In genomic region chr15:22979069-22979698, GRCh38 we compare ENCODE assay signal across 8 cellular contexts. TPM values are rescaled to one million over a fixed set of nuclear protein-coding genes. Genes with fewer than 3 reads are reported as not detected.
DNase-seq lines count a peak whose midpoint lies in the region; ATAC-seq, FAIRE-seq and TF ChIP-seq lines count a peak whose summit lies in the region.

No MANE protein-coding gene starts in this region.

- peak overlapping the region; percentile 8 for H4K91ac ChIP-seq in H1 (replicated peaks; ENCODE audit: insufficient read length, low read length)

- no peak overlapping the region for H3K14ac ChIP-seq in H1 (ENCODE audit: insufficient read length)

- peak; percentile 46 for ATAC-seq in GM21619 (IDR thresholded peaks at IDR 0.05; ENCODE audit: unreplicated experiment)

- in situ Hi-C loops in G401 (cut with HindIII; ENCODE audit: low sequenced_read_pairs) = no loop called here

- H3K4me3 ChIP-seq in Jurkat, Clone E6-1 (ENCODE audit: low read length) = peak overlapping the region; percentile 77
- H3K4me3 ChIP-seq in H1 (ENCODE audit: extremely low read depth in 1 of 4, insufficient read depth in 2 of 4, low read depth in 3 of 4, low read length in 4 of 4) (peak overlapping the region; percentile 77 to 95 (median 88)), mesodermal cell (ENCODE audit: extremely low read depth, insufficient read depth, low read length, poor library complexity, severe bottlenecking) (peak overlapping the region; percentile 85), stomach smooth muscle (ENCODE audit: low read length in 2 of 2) (peak overlapping the region; percentile 91 to 96)

- TF ChIP-seq RAD21 in H1 (IDR thresholded peaks at IDR 0.05 in 1 of 2, conservative IDR thresholded peaks at IDR 0.05 in 1 of 2; ENCODE audit: low read depth in 2 of 2, low read length in 2 of 2) = no peak

- TF ChIP-seq EP300 in H1 (IDR thresholded peaks at IDR 0.05; ENCODE audit: borderline replicate concordance in 1 of 2, low read depth in 2 of 2, low read length in 2 of 2) = no peak

- peaks cover 0 to 17% of the 10 kb centered on the region in 2 experiments; a peak in 2 of 4 replicates for H3K79me2 ChIP-seq in H1 (ENCODE audit: control insufficient read depth in 1 of 2, insufficient read depth in 2 of 2, low read length in 2 of 2)

- no peak overlapping the region; the same call in 1 of the 2 replicates for H2AK5ac ChIP-seq in H1 (ENCODE audit: low read depth, low read length)

- peaks cover 4% of the 10 kb centered on the region; the same call in 1 of the 2 replicates for H3K79me1 ChIP-seq in H1 (ENCODE audit: low read depth, low read length)

- H3K4me2 ChIP-seq in H1 (ENCODE audit: insufficient read depth in 1 of 2, low read depth in 2 of 2, low read length in 2 of 2) = peak overlapping the region; percentile 95 to 96

- H3K56ac ChIP-seq in H1 (replicated peaks; ENCODE audit: insufficient read length, low read depth, low read length) = peak overlapping the region; percentile 10

- no peaks in the 10 kb centered on the region for H3K36me3 ChIP-seq in H1 (ENCODE audit: control insufficient read depth in 2 of 4, insufficient read depth in 4 of 4, low read length in 3 of 4)
- H3K36me3 ChIP-seq in mesodermal cell (ENCODE audit: control insufficient read depth, insufficient read depth, low read length) = peaks cover 5% of the 10 kb centered on the region
- H3K36me3 ChIP-seq in stomach smooth muscle (ENCODE audit: control insufficient read depth in 2 of 2, insufficient read depth in 2 of 2, low read length in 2 of 2) = no peaks in the 10 kb centered on the region

- peaks cover 4 to 13% of the 10 kb centered on the region in 2 experiments for H4K20me1 ChIP-seq in H1 (replicated peaks in 1 of 2; ENCODE audit: control insufficient read depth in 1 of 2, insufficient read depth in 2 of 2, low read length in 2 of 2)

- FAIRE-seq in H1 (lab: Jason Lieb, UNC) = no peak

- DNase-seq in G401 (ENCODE audit: low spot score) (peak; percentile 42), H1 (ENCODE audit: low read depth in 1 of 2, low spot score in 2 of 2) (peak in 1 of 2 experiments; percentile 69), NCI-H2171 treated with DMSO at 0.1 percent for 48 hours (lab: John Stamatoyannopoulos, UW) (no peak)
- no peak for DNase-seq in Jurkat, Clone E6-1 (ENCODE audit: low read depth, low spot score)
- peak; percentile 33 for DNase-seq in activated CD4-positive, CD25-positive, alpha-beta regulatory T cell treated with anti-CD3 and anti-CD28 coated beads, Interleukin-2, amount 50 U/mL, for 72 hours

- H2BK15ac ChIP-seq in H1 (ENCODE audit: low read length) = no peak overlapping the region

- no peak for TF ChIP-seq POLR2A in H1 (IDR thresholded peaks at IDR 0.05; ENCODE audit: control extremely low read depth in 1 of 2, low read depth in 2 of 2, low read length in 2 of 2)

- H3K4me1 ChIP-seq in H1 (replicated peaks in 1 of 4; ENCODE audit: control insufficient read depth in 3 of 4, insufficient read depth in 4 of 4, low read length in 3 of 4) (peaks cover 0 to 5% (median 1%) of the 10 kb centered on the region in 4 experiments; a peak in 3 of 7 replicates), mesodermal cell (ENCODE audit: control insufficient read depth, insufficient read depth, low read length, poor library complexity, severe bottlenecking) (peaks cover 14% of the 10 kb centered on the region), stomach smooth muscle (ENCODE audit: control insufficient read depth, insufficient read depth, low read length) (peaks cover 14% of the 10 kb centered on the region)

- WGBS in H1 (ENCODE audit: extremely low coverage in 1 of 2, insufficient coverage in 1 of 2, insufficient read length in 1 of 2, insufficient replicate concordance in 2 of 2, low coverage in 1 of 2, low lambda C conversion rate in 2 of 2, missing lambda C conversion rate in 1 of 2), 2 experiments = 3% methylated on average over 50 of the region's 54 CpGs; no CpG with 5 or more reads in 1 of the 2 experiments
- WGBS in mesodermal cell (ENCODE audit: insufficient coverage in 2 of 2), 2 experiments = 0 to 1% methylated on average over 47 to 54 of the region's 54 CpGs

- H3K4ac ChIP-seq in H1 (replicated peaks; ENCODE audit: insufficient read length, low read depth, low read length) = no peak overlapping the region

- H3K18ac ChIP-seq in H1 (ENCODE audit: extremely low read depth, low read length) = peak overlapping the region; percentile 32; the same call in 1 of the 2 replicates

- H2BK12ac ChIP-seq in H1 (ENCODE audit: low read depth, low read length) = no peak overlapping the region

- peak overlapping the region; percentile 67; the same call in 1 of the 2 replicates for H2AFZ ChIP-seq in H1 (ENCODE audit: low read length)

- H3K27me3 ChIP-seq in H1 (replicated peaks in 1 of 4; ENCODE audit: control insufficient read depth in 3 of 4, extremely low read depth in 1 of 4, insufficient read depth in 3 of 4, low read length in 3 of 4) (peaks cover 2 to 33% (median 21%) of the 10 kb centered on the region in 4 experiments), stomach smooth muscle (ENCODE audit: control insufficient read depth in 1 of 2, insufficient read depth in 2 of 2, low read length in 2 of 2) (no peaks in the 10 kb centered on the region)

- no peak overlapping the region for H3K23ac ChIP-seq in H1 (ENCODE audit: insufficient read length)

- TF ChIP-seq CTCF in H1 (IDR thresholded peaks at IDR 0.05; ENCODE audit: control extremely low read depth in 1 of 3, insufficient read depth in 1 of 3, low read depth in 1 of 3, low read length in 3 of 3) = no peak

- H2BK20ac ChIP-seq in H1 (ENCODE audit: low read length) = no peak overlapping the region

- H3K27ac ChIP-seq in H1 (ENCODE audit: low read depth, low read length) (no peak overlapping the region), mesodermal cell (ENCODE audit: low read depth, low read length, severe bottlenecking) (peak overlapping the region; percentile 66), stomach smooth muscle (ENCODE audit: low read length) (peak overlapping the region; percentile 53)

- no peak overlapping the region for H2BK5ac ChIP-seq in H1 (ENCODE audit: low read depth, low read length)

- CTCF ChIA-PET in H1 (lab: Charles Lee; ENCODE audit: partially characterized antibody) = interaction anchor here (1.3 kb wide), 1 partner anchor 54 kb away, joined by 3 read pairs; no protein-coding TSS in a partner anchor

- H3K9ac ChIP-seq in H1 (replicated peaks in 1 of 4; ENCODE audit: extremely low read depth in 1 of 4, low read depth in 3 of 4, low read length in 3 of 4) = peak overlapping the region in 3 of 4 experiments; percentile 46 to 71 (median 66); a peak in 5 of 7 replicates
- H3K9ac ChIP-seq in stomach smooth muscle (ENCODE audit: low read length in 2 of 2) = peak overlapping the region; percentile 65 to 69

- H4K5ac ChIP-seq in H1 (ENCODE audit: insufficient read length, low read depth, low read length) = no peak overlapping the region

- POLR2A ChIA-PET in H1 (lab: Charles Lee; ENCODE audit: partially characterized antibody) = interaction anchor here (0.6 to 2.3 kb wide), 11 partner anchors 11 to 145 kb away, joined by 3 to 7 read pairs (median 3); partner anchors contain the start of gene TUBGCP5

- H3K9me3 ChIP-seq in H1 (ENCODE audit: insufficient read depth in 2 of 2, low read depth in 1 of 2, low read length in 1 of 2) (no peaks in the 10 kb centered on the region), mesodermal cell (ENCODE audit: control insufficient read depth, low read length) (no peaks in the 10 kb centered on the region), stomach smooth muscle (ENCODE audit: control insufficient read depth in 2 of 2, low read length in 2 of 2) (no peaks in the 10 kb centered on the region)

- no peak overlapping the region for H2BK120ac ChIP-seq in H1 (replicated peaks; ENCODE audit: low read depth, low read length)

- peaks cover 14% of the 10 kb centered on the region for H3K23me2 ChIP-seq in H1 (ENCODE audit: low read depth, low read length)

- H4K8ac ChIP-seq in H1 (ENCODE audit: extremely low read depth, insufficient read depth, low read length) = peak overlapping the region; percentile 62

TF ChIP-seq in H1, 55 proteins besides CTCF, POLR2A, EP300 and RAD21 (continues in another document):
- TF ChIP-seq CTBP2 (IDR thresholded peaks at IDR 0.05; ENCODE audit: borderline replicate concordance, insufficient read depth, insufficient read length, low read length) (no peak), BCL11A (IDR thresholded peaks at IDR 0.05; ENCODE audit: low read depth in 2 of 2, low read length in 2 of 2) (no peak), KDM5A (IDR thresholded peaks at IDR 0.05; ENCODE audit: low read length) (no peak), TAF7 (optimal IDR thresholded peaks at IDR 0.05; ENCODE audit: borderline replicate concordance, low read depth, low read length) (no peak), POU5F1 (IDR thresholded peaks at IDR 0.05; ENCODE audit: low read depth, low read length) (no peak), SUZ12 (IDR thresholded peaks at IDR 0.05; ENCODE audit: low read length) (peak; percentile 60; the same call in 1 of the 2 replicates), CBX8 (IDR thresholded peaks at IDR 0.05; ENCODE audit: borderline replicate concordance, low read depth, low read length) (no peak), FOSL1 (IDR thresholded peaks at IDR 0.05; ENCODE audit: insufficient read depth, low read depth, low read length) (no peak), KDM4A (IDR thresholded peaks at IDR 0.05; ENCODE audit: low read depth, low read length, severe bottlenecking) (peak; percentile 39), CEBPB (IDR thresholded peaks at IDR 0.05; ENCODE audit: low read depth, low read length) (no peak), SIN3A (conservative IDR thresholded peaks at IDR 0.05 in 1 of 2, IDR thresholded peaks at IDR 0.05 in 1 of 2; ENCODE audit: low read depth in 1 of 2, low read length in 2 of 2) (0 out of 4 replicates have a peak, but pooled peaks of 1 of the 2 experiments have one; percentile 65), TBP (IDR thresholded peaks at IDR 0.05; ENCODE audit: low read depth, low read length) (no peak), JUN (IDR thresholded peaks at IDR 0.05; ENCODE audit: low read depth, low read length) (no peak)

RNA-seq across cellular contexts. Expression of gene CYFIP1, which starts 1.0 kb away (rescaled TPM):
- total RNA-seq in G401 (2014; rRNA removed; shearing (Covaris generic)) = 76.1 and 101 TPM in 2 replicates
- polyA plus RNA-seq in Jurkat, Clone E6-1 (2012; ENCODE audit: insufficient read depth, insufficient read length) = 46.5 TPM
- total RNA-seq in H1 (2021; fragmentation: NEBNext Ultra II Directional; extraction: Animal tissue kit (Norgen Biotek cat#: 25700)) = 81.7 and 82.2 TPM in 2 replicates
- polyA plus RNA-seq in H1 (2011; rRNA removed) = 38.6 and 49.8 TPM in 2 replicates
- 39.1 TPM for polyA plus RNA-seq in H1 (2011; cell fraction: cytosol; rRNA removed)
- polyA plus RNA-seq in H1 (2011; cell fraction: nucleus; rRNA removed) = 51.3 TPM
- polyA plus RNA-seq in H1 (2012, experiment 1 of 2) = 38.5 to 52.3 TPM (median 48.5 TPM) in 4 replicates
- polyA plus RNA-seq in H1 (2012, experiment 2 of 2) = 22.2 TPM
- 31.3 TPM for polyA plus RNA-seq in H1 (2013, experiment 1 of 2)
- polyA plus RNA-seq in H1 (2013, experiment 2 of 2) = 28.0 TPM
- 92.3 and 92.5 TPM in 2 replicates for polyA minus RNA-seq in H1 (2011; rRNA and poly(A)+ RNA removed)
- 21.3 TPM for polyA minus RNA-seq in H1 (2011; cell fraction: cytosol; rRNA and poly(A)+ RNA removed)
- 34.5 TPM for polyA minus RNA-seq in H1 (2011; cell fraction: nucleus; rRNA and poly(A)+ RNA removed)
- 105 TPM for polyA plus RNA-seq in mesodermal cell (2013, experiment 1 of 2)
- polyA plus RNA-seq in mesodermal cell (2013, experiment 2 of 2) = 88.7 TPM

Comparison
In these comparisons a context has a peak if more than half of its experiments do, and no peak if none do; other contexts are left out.
1. DNase-seq: peak in G401 (single experiment) and activated CD4-positive, CD25-positive, alpha-beta regulatory T cell treated with anti-CD3 and anti-CD28 coated beads, Interleukin-2, amount 50 U/mL, for 72 hours (single experiment); none in Jurkat, Clone E6-1 (single experiment) and NCI-H2171 treated with DMSO at 0.1 percent for 48 hours (single experiment).
2. Peak in every context shown above with its lines, with median percentiles within 50 percentile points of each other: H3K4me3 ChIP-seq.